ENCODE assay signal across 8 cellular contexts in the genomic region with DNA sequence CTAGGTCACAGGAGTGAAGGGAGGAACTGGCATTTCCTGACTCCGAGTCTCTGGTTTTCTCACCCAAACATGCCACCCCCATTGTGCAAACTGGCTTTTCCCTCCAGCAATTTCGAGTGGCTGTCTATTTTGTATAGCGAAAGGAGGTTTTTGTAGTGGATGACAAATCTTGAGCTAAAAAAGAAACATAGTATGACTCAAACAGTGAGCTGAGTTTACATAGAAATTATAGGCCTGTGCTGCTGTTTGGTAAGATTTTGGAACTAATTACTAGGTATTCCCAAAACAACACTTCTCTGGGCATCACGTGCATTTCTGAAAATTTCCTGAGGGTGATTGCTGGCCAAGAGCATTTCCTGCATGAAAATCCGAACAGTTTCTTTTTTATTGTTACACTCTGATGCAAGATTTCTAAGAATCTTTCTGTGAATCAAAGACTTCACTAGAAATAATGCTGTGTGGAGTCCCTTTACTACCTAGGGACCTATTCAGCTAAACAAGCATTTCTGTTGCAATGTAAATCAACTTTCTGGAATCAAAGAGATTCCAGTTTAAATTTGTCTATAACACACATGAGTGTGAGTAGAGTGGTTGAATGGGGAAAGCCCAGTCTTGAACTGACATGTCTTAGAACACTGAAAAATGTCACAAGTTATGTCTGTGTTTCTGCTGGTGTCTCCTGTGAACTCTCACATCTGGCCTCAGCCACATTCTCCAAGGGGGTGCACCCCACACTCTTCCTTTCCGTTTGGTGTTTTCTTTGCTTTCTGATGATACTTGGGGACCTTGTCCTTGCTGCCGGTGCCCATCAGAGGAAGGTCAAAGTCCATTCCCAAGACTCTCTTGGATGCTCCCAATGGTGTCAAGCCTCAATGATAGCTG. TPM values are rescaled to one million over a fixed set of nuclear protein-coding genes. Genes with fewer than 3 reads are reported as not detected.
DNase-seq lines count a peak whose midpoint lies in the region; ATAC-seq, FAIRE-seq and TF ChIP-seq lines count a peak whose summit lies in the region.

No MANE protein-coding gene starts in this region.

- no peak overlapping the region for H3K27ac ChIP-seq in GM23338 (ENCODE audit: low read depth)
- peak overlapping the region; percentile 32 for H3K27ac ChIP-seq in parathyroid adenoma
- peak overlapping the region in 1 of 2 donors; percentile 27 for H3K27ac ChIP-seq in small intestine (ENCODE audit: low read depth in 1 of 2, low read length in 1 of 2)
- H3K27ac ChIP-seq in spleen, result peak overlapping the region in 4 of 8 donors; percentile 23 to 48 (median 36)

- H4K20me1 ChIP-seq in GM23338 (replicated peaks; ENCODE audit: insufficient read depth), result no peaks in the 10 kb centered on the region

- H3K27me3 Mint-ChIP-seq in GM23338 (ENCODE audit: insufficient read depth, low read depth, poor library complexity), result no peaks in the 10 kb centered on the region
- H3K27me3 Mint-ChIP-seq in T-helper 2 cell treated with Interferon-gamma antibody and Interleukin-4, amounts not matched to agents 5 μg/mL and 100 μg/mL, for 36 hours (ENCODE audit: low read depth), result peaks cover 2% of the 10 kb centered on the region

- no peaks in the 10 kb centered on the region for H3K9me3 ChIP-seq in parathyroid adenoma (ENCODE audit: control insufficient read depth, low read length)
- H3K9me3 ChIP-seq in small intestine (ENCODE audit: control insufficient read depth, low read depth), result no peaks in the 10 kb centered on the region
- H3K9me3 ChIP-seq in spleen, result no peaks in the 10 kb centered on the region

- no peak overlapping the region for H3K27ac Mint-ChIP-seq in GM23338
- no peak overlapping the region for H3K27ac Mint-ChIP-seq in T-helper 2 cell treated with Interferon-gamma antibody and Interleukin-4, amounts not matched to agents 5 μg/mL and 100 μg/mL, for 36 hours

- H3K27me3 ChIP-seq in GM23338 (ENCODE audit: insufficient read depth), result no peaks in the 10 kb centered on the region
- no peaks in the 10 kb centered on the region for H3K27me3 ChIP-seq in parathyroid adenoma (ENCODE audit: control insufficient read depth, insufficient read depth, low read length)
- no peaks in the 10 kb centered on the region for H3K27me3 ChIP-seq in small intestine (ENCODE audit: control insufficient read depth in 2 of 2, insufficient read depth in 2 of 2, low read length in 2 of 2)
- H3K27me3 ChIP-seq in spleen (replicated peaks in 1 of 7), result no peaks in the 10 kb centered on the region

- WGBS in small intestine, 3 donors, result 45 to 61% (median 51%) methylated on average over 7 of the region's 7 CpGs
- WGBS in spleen, 5 donors, result 29 to 44% (median 39%) methylated on average over 7 of the region's 7 CpGs

- peak; percentile 61 for ATAC-seq in GM18499 (IDR thresholded peaks at IDR 0.05; ENCODE audit: insufficient read depth, unreplicated experiment)
- ATAC-seq in GM23338, result no peak

- DNase-seq in GM23338 (ENCODE audit: low spot score) (no peak), small intestine (no peak), posterior vena cava (ENCODE audit: low spot score) (no peak), spleen (no peak), SKM-1 treated with dmso at 0.1 percent for 144 hours (lab: John Stamatoyannopoulos, UW; ENCODE audit: unreplicated experiment) (no peak)
- DNase-seq in T-helper 2 cell treated with Interferon-gamma antibody and Interleukin-4, amounts not matched to agents 5 μg/mL and 100 μg/mL, for 36 hours (ENCODE audit: low spot score), result peak; percentile 50

- no peaks in the 10 kb centered on the region for H3F3A ChIP-seq in GM23338 (replicated peaks; ENCODE audit: low read depth)

- H3K79me2 ChIP-seq in GM23338 (replicated peaks; ENCODE audit: insufficient read depth) (no peaks in the 10 kb centered on the region), parathyroid adenoma (no peaks in the 10 kb centered on the region)

- TF ChIP-seq CTCF in GM23338 (conservative IDR thresholded peaks at IDR 0.05; ENCODE audit: low read depth in 2 of 2) (no peak), parathyroid adenoma (IDR thresholded peaks at IDR 0.05) (no peak), spleen (IDR thresholded peaks at IDR 0.05 in 8 of 11, conservative IDR thresholded peaks at IDR 0.05 in 3 of 11) (no peak)

- intact Hi-C loops in posterior vena cava (cut with DNase I) (no loop called here), spleen (cut with DNase I; ENCODE audit: low total_unique reads) (no loop called here)

- peaks cover 7% of the 10 kb centered on the region; the same call in 1 of the 2 replicates for H3K9me2 ChIP-seq in GM23338 (ENCODE audit: insufficient read depth)

- H3K9me3 Mint-ChIP-seq in GM23338, result no peaks in the 10 kb centered on the region
- H3K9me3 Mint-ChIP-seq in T-helper 2 cell treated with Interferon-gamma antibody and Interleukin-4, amounts not matched to agents 5 μg/mL and 100 μg/mL, for 36 hours, result no peaks in the 10 kb centered on the region

- FAIRE-seq in small intestine (lab: Jason Lieb, UNC), result no peak

- H3K4me2 ChIP-seq in GM23338 (no peak overlapping the region), parathyroid adenoma (ENCODE audit: low read length) (no peak overlapping the region)

- H3K4me3 ChIP-seq in GM23338, result no peak overlapping the region
- no peak overlapping the region for H3K4me3 ChIP-seq in parathyroid adenoma (ENCODE audit: low read depth, low read length)
- H3K4me3 ChIP-seq in small intestine (ENCODE audit: low read depth in 1 of 2, low read length in 2 of 2), result no peak overlapping the region
- no peak overlapping the region for H3K4me3 ChIP-seq in spleen

- H2AFZ ChIP-seq in GM23338 (peak overlapping the region; percentile 19; the same call in 1 of the 2 replicates), parathyroid adenoma (no peak overlapping the region)

- no peak overlapping the region for H3K4me3 Mint-ChIP-seq in GM23338
- H3K4me3 Mint-ChIP-seq in T-helper 2 cell treated with Interferon-gamma antibody and Interleukin-4, amounts not matched to agents 5 μg/mL and 100 μg/mL, for 36 hours, result peak overlapping the region; percentile 27

- peaks cover 23% of the 10 kb centered on the region for H3K4me1 ChIP-seq in GM23338 (ENCODE audit: insufficient read depth)
- no peaks in the 10 kb centered on the region for H3K4me1 ChIP-seq in parathyroid adenoma
- no peaks in the 10 kb centered on the region for H3K4me1 ChIP-seq in small intestine (ENCODE audit: control insufficient read depth in 2 of 2, insufficient read depth in 1 of 2, low read depth in 1 of 2, low read length in 1 of 2)
- peaks cover 0 to 7% (median 0%) of the 10 kb centered on the region in 6 donors for H3K4me1 ChIP-seq in spleen

- no peaks in the 10 kb centered on the region for H3K36me3 Mint-ChIP-seq in GM23338 (ENCODE audit: low read depth)
- no peaks in the 10 kb centered on the region for H3K36me3 Mint-ChIP-seq in T-helper 2 cell treated with Interferon-gamma antibody and Interleukin-4, amounts not matched to agents 5 μg/mL and 100 μg/mL, for 36 hours (ENCODE audit: low read depth)

- H3K36me3 ChIP-seq in GM23338 (ENCODE audit: insufficient read depth) (no peaks in the 10 kb centered on the region), parathyroid adenoma (ENCODE audit: control insufficient read depth, insufficient read depth, low read length) (no peaks in the 10 kb centered on the region), small intestine (ENCODE audit: control insufficient read depth in 2 of 2, insufficient read depth in 2 of 2, low read length in 2 of 2) (no peaks in the 10 kb centered on the region), spleen (no peaks in the 10 kb centered on the region)

- TF ChIP-seq POLR2A in spleen (IDR thresholded peaks at IDR 0.05), result no peak

- no peak overlapping the region for H3K9ac ChIP-seq in parathyroid adenoma

- H3K4me1 Mint-ChIP-seq in GM23338, result peaks cover 12% of the 10 kb centered on the region
- H3K4me1 Mint-ChIP-seq in T-helper 2 cell treated with Interferon-gamma antibody and Interleukin-4, amounts not matched to agents 5 μg/mL and 100 μg/mL, for 36 hours (ENCODE audit: low read depth), result peaks cover 6% of the 10 kb centered on the region

TF ChIP-seq in GM23338, 12 proteins besides CTCF, POLR2A, EP300 and RAD21 (continues in another document):
- no peak for TF ChIP-seq EZH2phosphoT487 (IDR thresholded peaks at IDR 0.05; ENCODE audit: unreplicated experiment)
- TF ChIP-seq ZNF114 (CRISPR knock-in tag; IDR thresholded peaks at IDR 0.05), result no peak
- no peak for TF ChIP-seq REST (IDR thresholded peaks at IDR 0.05; ENCODE audit: unreplicated experiment)
- no peak for TF ChIP-seq JUNB (IDR thresholded peaks at IDR 0.05; ENCODE audit: unreplicated experiment)

RNA-seq across cellular contexts. Expression of gene DAPK1, which starts 33.3 kb away (rescaled TPM):
- total RNA-seq in GM23338 (2014; rRNA removed; shearing (Covaris generic)), result 109 and 134 TPM in 2 replicates
- 32.2 and 37.0 TPM in 2 replicates for polyA plus RNA-seq in GM23338 (2016; fragmentation: Nextera tagmentation; extraction: Ambion mirVana)
- 10 to 100 TPM in 1 of 3 donors, 1 to 10 TPM in 2; 6.8 to 10.3 (median 8.9) TPM for polyA plus RNA-seq in small intestine
- total RNA-seq in posterior vena cava, result 10 to 100 TPM; 33.2 to 34.3 TPM
- 100 to 1,000 TPM in 6 of 7 donors, 10 to 100 TPM in 1; 81.9 to 126 (median 110) TPM for total RNA-seq in spleen
- polyA plus RNA-seq in spleen, result 10 to 100 TPM in 1 of 3 donors, 1 to 10 TPM in 2; 6.4 to 15.4 (median 8.0) TPM
